In genomic region chr15:52357949-52358348, GRCh38 we compare ENCODE assay signal across 8 cellular contexts.
"Had no signal": no experiment of that assay in that cellular context is flagged by ENCODE, and none has a peak within 500 bp of the region (broad histone marks: within the 10 kb centered on the region; RNA-seq: fewer than 3 reads in every experiment).

No MANE protein-coding gene starts in this region.

- H3K9me3 Mint-ChIP-seq: GM23338, HFFc6 had no signal

- FAIRE-seq: HTR-8/SVneo, K562 had no signal

- H3K4me1 Mint-ChIP-seq: GM23338 had no signal

- ATAC-seq: GM23338, HCT116, K562 had no signal

- H3K4me3 ChIP-seq: GM23338, HAP-1, K562 had no signal

- H3K27ac Mint-ChIP-seq: GM23338, HFFc6 had no signal

- H3K4me1 ChIP-seq: HAP-1 had no signal

- H3K4me2 ChIP-seq: GM23338 had no signal

- H3K9me3 ChIP-seq: HAP-1 had no signal

- H2AFZ ChIP-seq: GM23338 had no signal

- DNase-seq: H7, HFFc6, IMR-90 had no signal

- H3K4me3 Mint-ChIP-seq: GM23338, HFFc6 had no signal
